In the genomic region with DNA sequence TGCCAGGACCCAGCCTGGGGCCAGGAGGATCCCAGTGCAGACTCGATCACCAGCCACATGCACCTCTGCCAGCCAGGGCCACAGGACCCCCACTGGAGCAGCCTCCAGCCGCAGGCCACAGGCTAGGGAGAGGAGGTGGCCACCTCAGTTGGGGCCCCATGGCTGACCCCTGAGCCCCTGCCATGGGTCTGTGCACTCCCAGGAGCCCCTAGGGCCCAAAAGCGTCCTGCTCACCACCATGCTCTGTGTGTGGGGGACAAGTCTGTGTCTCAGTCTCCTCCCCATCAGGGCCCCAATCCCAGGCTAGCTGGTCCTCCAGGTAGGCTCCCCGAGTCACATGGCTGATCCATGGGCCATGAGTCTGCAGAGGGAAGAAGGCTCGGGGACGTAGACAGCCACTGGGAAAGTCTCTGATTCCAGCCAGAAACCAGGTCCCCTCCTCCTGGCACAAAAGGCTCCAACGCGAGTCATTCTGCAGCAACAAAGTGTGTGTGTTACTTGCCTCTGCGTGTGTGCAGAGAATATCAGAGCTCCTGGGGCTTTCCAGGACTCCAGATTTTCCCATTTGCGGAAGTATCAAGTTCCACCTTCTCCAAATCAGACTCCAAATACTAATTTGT, we compare ENCODE assay signal across 6 cellular contexts. TPM values are rescaled to one million over a fixed set of nuclear protein-coding genes. Genes with fewer than 3 reads are reported as not detected.
DNase-seq lines count a peak whose midpoint lies in the region; ATAC-seq and TF ChIP-seq lines count a peak whose summit lies in the region.

No MANE protein-coding gene starts in this region.

- H3K36me3 Mint-ChIP-seq in endodermal cell (ENCODE audit: low read depth): no peaks in the 10 kb centered on the region

- H3K4me3 Mint-ChIP-seq in endodermal cell: peak overlapping the region; percentile 37

- 52 to 68% methylated on average over 9 to 10 of the region's 10 CpGs for WGBS in endodermal cell (ENCODE audit: insufficient coverage in 1 of 2, insufficient read length in 1 of 2), 2 experiments

- H3K4me1 ChIP-seq in endodermal cell (ENCODE audit: control insufficient read depth, insufficient read depth, low read length): peaks cover 3% of the 10 kb centered on the region
- peaks cover 19 to 22% of the 10 kb centered on the region in 2 donors for H3K4me1 ChIP-seq in gastrocnemius medialis

- peak overlapping the region; percentile 19 for H3K27ac ChIP-seq in endodermal cell (ENCODE audit: low read depth, low read length)
- H3K27ac ChIP-seq in gastrocnemius medialis: peak overlapping the region; percentile 79 to 88 (median 82)

- in situ Hi-C loops in gastrocnemius medialis (cut with MboI; ENCODE audit: low sequenced_read_pairs in 4 of 4): no loop called here

- H3K9me3 ChIP-seq in endodermal cell (ENCODE audit: control insufficient read depth, low read length) (no peaks in the 10 kb centered on the region), gastrocnemius medialis (no peaks in the 10 kb centered on the region)

- DNase-seq in AG08395 (ENCODE audit: low spot score) (peak; percentile 39), KG1 (lab: John Stamatoyannopoulos, UW) (peak; percentile 81), endodermal cell (peak; percentile 77), gastrocnemius medialis (peak in 1 of 2 donors; percentile 56), NCI-H1092 (lab: John Stamatoyannopoulos, UW) (no peak)
- DNase-seq in stimulated activated CD4-positive, alpha-beta T cell treated with anti-CD3 and anti-CD28 coated beads, Interleukin-12 subunit alpha, Interleukin-12 subunit beta, amount 100 ng/mL, for 4 hours: no peak

- peaks cover 12% of the 10 kb centered on the region for H3K4me1 Mint-ChIP-seq in endodermal cell

- H3K9me3 Mint-ChIP-seq in endodermal cell: no peaks in the 10 kb centered on the region

- TF ChIP-seq CTCF in endodermal cell (conservative IDR thresholded peaks at IDR 0.05) (no peak), gastrocnemius medialis (IDR thresholded peaks at IDR 0.05 in 4 of 5, conservative IDR thresholded peaks at IDR 0.05 in 1 of 5) (no peak)

- no peak for TF ChIP-seq POLR2A in gastrocnemius medialis (IDR thresholded peaks at IDR 0.05)

- H3K27me3 Mint-ChIP-seq in endodermal cell (ENCODE audit: insufficient read depth): peaks cover 34% of the 10 kb centered on the region

- H3K36me3 ChIP-seq in endodermal cell (ENCODE audit: control insufficient read depth, insufficient read depth, low read length) (no peaks in the 10 kb centered on the region), gastrocnemius medialis (no peaks in the 10 kb centered on the region)

- ATAC-seq in gastrocnemius medialis: peak; percentile 12 to 19

- intact Hi-C loops in gastrocnemius medialis (cut with DNase I; ENCODE audit: low total_unique reads): loop anchor here (1.0 to 2.0 kb wide), 8 partner anchors 23 to 317 kb away; a partner anchor contains a TSS

- H3K27me3 ChIP-seq in endodermal cell (ENCODE audit: control insufficient read depth, insufficient read depth, low read length, poor library complexity, severe bottlenecking) (peaks cover 5% of the 10 kb centered on the region), gastrocnemius medialis (no peaks in the 10 kb centered on the region)

- H3K27ac Mint-ChIP-seq in endodermal cell: peak overlapping the region; percentile 81

- no peak overlapping the region for H3K9ac ChIP-seq in endodermal cell (ENCODE audit: extremely low read depth, low read length, poor library complexity, severe bottlenecking)

- H3K4me3 ChIP-seq in endodermal cell (ENCODE audit: low read length) (peak overlapping the region; percentile 71), gastrocnemius medialis (peak overlapping the region; percentile 19 to 75 (median 43))

RNA-seq across cellular contexts. Expression of a gene that starts 6.1 kb away (rescaled TPM):
- total RNA-seq in endodermal cell (10 to 100 TPM; 79.7 to 80.1 TPM), gastrocnemius medialis (1 to 10 TPM in 1 of 4 donors, under 1 TPM in 1, not detected in 2; 0.24 to 1.2 TPM)
- polyA plus RNA-seq in endodermal cell (2013, experiment 1 of 2): 22.8 TPM
- polyA plus RNA-seq in endodermal cell (2013, experiment 2 of 2): 16.6 TPM

RNA-seq across cellular contexts. Expression of a gene that starts 8.3 kb away (rescaled TPM):
- total RNA-seq in endodermal cell (under 1 TPM; 0.22 to 0.71 TPM), gastrocnemius medialis (1 to 10 TPM in 3 of 4 donors, not detected in 1; 1.0 to 8.1 (median 3.7) TPM)
- 0.46 TPM for polyA plus RNA-seq in endodermal cell (2013, experiment 1 of 2)
- polyA plus RNA-seq in endodermal cell (2013, experiment 2 of 2): 0.29 TPM

RNA-seq across cellular contexts. Expression of a gene that starts 24.1 kb away (rescaled TPM):
- total RNA-seq in endodermal cell: 10 to 100 TPM; 51.0 to 55.8 TPM
- 71.1 TPM for polyA plus RNA-seq in endodermal cell (2013, experiment 1 of 2)
- 61.7 TPM for polyA plus RNA-seq in endodermal cell (2013, experiment 2 of 2)
- total RNA-seq in gastrocnemius medialis: 100 to 1,000 TPM in 1 of 4 donors, 10 to 100 TPM in 3; 44.3 to 102 (median 54.3) TPM

RNA-seq across cellular contexts. Expression of a gene that starts 33.4 kb away (rescaled TPM):
- 10 to 100 TPM; 47.0 to 57.7 TPM for total RNA-seq in endodermal cell
- polyA plus RNA-seq in endodermal cell (2013, experiment 1 of 2): 44.3 TPM
- polyA plus RNA-seq in endodermal cell (2013, experiment 2 of 2): 42.0 TPM
- 10 to 100 TPM; 24.7 to 68.9 (median 50.9) TPM for total RNA-seq in gastrocnemius medialis

RNA-seq across cellular contexts. Expression of a gene that starts 38.3 kb away (rescaled TPM):
- total RNA-seq in endodermal cell (100 to 1,000 TPM; 698 to 827 TPM), gastrocnemius medialis (10 to 100 TPM; 20.6 to 45.9 (median 35.1) TPM)
- polyA plus RNA-seq in endodermal cell (2013, experiment 1 of 2): 472 TPM
- polyA plus RNA-seq in endodermal cell (2013, experiment 2 of 2): 385 TPM

Comparison
In these comparisons a context has a peak if more than half of its experiments do, and no peak if none do; other contexts are left out.
1. DNase-seq: peak in AG08395 (single experiment), KG1 (single experiment) and endodermal cell (single experiment); none in stimulated activated CD4-positive, alpha-beta T cell treated with anti-CD3 and anti-CD28 coated beads, Interleukin-12 subunit alpha, Interleukin-12 subunit beta, amount 100 ng/mL, for 4 hours (single experiment) and NCI-H1092 (single experiment).
2. RNA of a gene that starts 6.1 kb away (total RNA-seq): 79.7 to 80.1 TPM in endodermal cell; 0.24 to 1.2 TPM in gastrocnemius medialis; every median in the first group is over 10 times any median in the second.